Comparison of ENCODE assay signal across 7 cellular contexts in genomic region chr9:123806829-123807228, GRCh38.
"Had no signal": no experiment of that assay in that cellular context is flagged by ENCODE, and none has a peak within 500 bp of the region (broad histone marks: within the 10 kb centered on the region; RNA-seq: fewer than 3 reads in every experiment).

No MANE protein-coding gene starts in this region.

- DNase-seq: GDM1, GF-D8 had no signal

- H3K4me3 ChIP-seq: GM12878 had no signal

- ATAC-seq: GM12878 had no signal

- FAIRE-seq: G401.6, GM12878, GM12891, GM12892, GM18507 had no signal
